Comparison of ENCODE assay signal across 1 cellular context in genomic region chr1:52033190-52034049, GRCh38.
TF ChIP-seq lines count a peak whose summit lies in the region.

KTI12 (minus strand) TSS chr1:52033810; CDS start chr1:52033761, 49 bp downstream.

TF ChIP-seq in WTC11, 78 proteins besides CTCF, POLR2A, EP300 and RAD21 (continued from another document):
- peak; percentile 49; the same call in 1 of the 2 replicates for TF ChIP-seq PRRX2 (CRISPR knock-in tag; IDR thresholded peaks at IDR 0.05)
- TF ChIP-seq STAT6 (CRISPR knock-in tag; conservative IDR thresholded peaks at IDR 0.05; ENCODE audit: low read depth) = no peak
- peak; percentile 68; the same call in 1 of the 2 replicates for TF ChIP-seq HMGXB4 (CRISPR knock-in tag; IDR thresholded peaks at IDR 0.05)
- TF ChIP-seq SMAD3 (CRISPR knock-in tag; IDR thresholded peaks at IDR 0.05; ENCODE audit: borderline replicate concordance) = no peak
- no peak for TF ChIP-seq SMAD4 (CRISPR knock-in tag; IDR thresholded peaks at IDR 0.05)
- TF ChIP-seq GABPB1 (CRISPR knock-in tag; IDR thresholded peaks at IDR 0.05) = peak; percentile 66; the same call in 1 of the 2 replicates
- TF ChIP-seq ZBTB43 (CRISPR knock-in tag; IDR thresholded peaks at IDR 0.05) = peak; percentile 75; the same call in 1 of the 2 replicates
- peak; percentile 53; the same call in 1 of the 2 replicates for TF ChIP-seq CREB1 (CRISPR knock-in tag; IDR thresholded peaks at IDR 0.05)
- 0 out of 2 replicates have a peak, but pooled peaks have one; percentile 27 for TF ChIP-seq SP1 (CRISPR knock-in tag; conservative IDR thresholded peaks at IDR 0.05)
- TF ChIP-seq JAZF1 (CRISPR knock-in tag; IDR thresholded peaks at IDR 0.05) = no peak
- no peak for TF ChIP-seq PREB (CRISPR knock-in tag; IDR thresholded peaks at IDR 0.05; ENCODE audit: borderline replicate concordance)
- peak; percentile 75; the same call in 1 of the 2 replicates for TF ChIP-seq FOXP4 (CRISPR knock-in tag; IDR thresholded peaks at IDR 0.05)
- TF ChIP-seq ARID4B (CRISPR knock-in tag; IDR thresholded peaks at IDR 0.05; ENCODE audit: borderline replicate concordance) = peak; percentile 94
- TF ChIP-seq FOXK1 (CRISPR knock-in tag; IDR thresholded peaks at IDR 0.05) = peak; percentile 86
- 0 out of 2 replicates have a peak, but pooled peaks have one; percentile 68 for TF ChIP-seq ESRRA (CRISPR knock-in tag; IDR thresholded peaks at IDR 0.05; ENCODE audit: borderline replicate concordance)
- 0 out of 2 replicates have a peak, but pooled peaks have one; percentile 55 for TF ChIP-seq USF1 (CRISPR knock-in tag; IDR thresholded peaks at IDR 0.05)
